ENCODE assay signal across 20 cellular contexts in the genomic region with DNA sequence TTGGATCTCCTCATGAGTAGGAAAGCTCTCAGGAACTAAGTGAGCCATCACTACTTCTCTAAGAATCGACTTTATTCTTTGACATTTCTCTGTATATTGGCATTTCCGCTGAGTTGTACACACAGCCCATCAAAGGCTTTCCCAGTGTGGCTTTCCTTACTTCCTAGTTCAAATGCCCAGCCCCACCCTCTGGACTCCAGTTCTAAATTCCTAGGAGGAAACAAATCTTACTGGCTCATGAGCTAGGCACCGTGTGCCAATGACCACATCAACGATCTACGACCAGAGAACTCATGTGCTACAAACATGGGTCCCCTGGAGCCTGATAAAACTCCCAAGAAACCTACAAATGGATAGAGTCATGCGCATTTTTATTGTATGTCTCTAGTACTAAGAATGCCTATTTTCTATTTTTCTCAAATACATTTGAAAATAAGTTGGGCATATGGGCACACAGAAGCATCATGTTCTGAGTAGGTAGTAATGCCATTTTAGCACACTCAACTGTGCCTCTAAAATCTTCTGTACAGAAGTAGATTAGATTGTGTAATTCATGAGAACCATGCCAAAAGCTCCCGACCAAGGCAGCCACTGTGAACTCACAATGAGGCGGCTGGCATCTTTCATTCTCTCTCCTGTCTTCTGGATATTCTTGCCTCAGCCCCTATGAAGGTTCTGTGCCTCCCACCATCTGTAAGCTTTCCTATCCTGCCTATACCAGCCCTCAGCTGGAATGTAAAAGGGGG. TPM values are rescaled to one million over a fixed set of nuclear protein-coding genes. Genes with fewer than 3 reads are reported as not detected.
DNase-seq lines count a peak whose midpoint lies in the region; ATAC-seq and TF ChIP-seq lines count a peak whose summit lies in the region.
"Had no signal": no experiment of that assay in that cellular context is flagged by ENCODE, and none has a peak within 500 bp of the region (broad histone marks: within the 10 kb centered on the region; RNA-seq: fewer than 3 reads in every experiment).

No MANE protein-coding gene starts in this region.

- intact Hi-C loops in left ventricle myocardium superior (cut with micrococcal nuclease) (no loop called here), posterior cingulate gyrus (cut with DNase I) (no loop called here), aorta (cut with DNase I) (loop anchor here in 1 of 2 donors (10.0 kb wide), 1 partner anchor 209 kb away; no protein-coding TSS in a partner anchor)

- no peaks in the 10 kb centered on the region for H3K36me3 Mint-ChIP-seq in brain
- H3K36me3 Mint-ChIP-seq: activated CD8-positive, alpha-beta memory T cell treated with anti-CD3 and anti-CD28 coated beads, Interleukin-2, amount 10 ng/mL, durations not matched to agents 7 days and 5 days; activated naive CD8-positive, alpha-beta T cell treated with anti-CD3 and anti-CD28 coated beads for 36 hours; CD14-positive monocyte had no signal

- peaks cover 39% of the 10 kb centered on the region for H3K4me1 Mint-ChIP-seq in brain
- H3K4me1 Mint-ChIP-seq: activated CD4-positive, alpha-beta T cell treated with anti-CD3 and anti-CD28 coated beads, Interleukin-2, amount 10 ng/mL, durations not matched to agents 7 days and 5 days; activated CD8-positive, alpha-beta memory T cell treated with anti-CD3 and anti-CD28 coated beads, Interleukin-2, amount 10 ng/mL, durations not matched to agents 7 days and 5 days; activated naive CD8-positive, alpha-beta T cell treated with anti-CD3 and anti-CD28 coated beads for 36 hours; immature natural killer cell; T-helper 17 cell had no signal

- no peak overlapping the region for H3K4me3 ChIP-seq in Karpas-422 (ENCODE audit: low read length)
- H3K4me3 ChIP-seq in aorta (ENCODE audit: low read length in 2 of 2): no peak overlapping the region
- H3K4me3 ChIP-seq: breast epithelium, GM23248, lower lobe of right lung had no signal

- peak overlapping the region in 2 of 5 experiments; percentile 27 to 82 for H3K4me3 Mint-ChIP-seq in brain
- H3K4me3 Mint-ChIP-seq: activated CD4-positive, alpha-beta T cell treated with anti-CD3 and anti-CD28 coated beads, Interleukin-2, amount 10 ng/mL, durations not matched to agents 7 days and 5 days; activated CD8-positive, alpha-beta memory T cell treated with anti-CD3 and anti-CD28 coated beads, Interleukin-2, amount 10 ng/mL, durations not matched to agents 7 days and 5 days; activated naive CD8-positive, alpha-beta T cell treated with anti-CD3 and anti-CD28 coated beads for 36 hours; CD14-positive monocyte; immature natural killer cell; T-helper 17 cell had no signal

- H3K9me3 Mint-ChIP-seq in brain: no peaks in the 10 kb centered on the region
- H3K9me3 Mint-ChIP-seq: activated CD4-positive, alpha-beta T cell treated with anti-CD3 and anti-CD28 coated beads, Interleukin-2, amount 10 ng/mL, durations not matched to agents 7 days and 5 days; activated naive CD8-positive, alpha-beta T cell treated with anti-CD3 and anti-CD28 coated beads for 36 hours; immature natural killer cell had no signal

- WGBS in aorta, 2 donors: 54 to 55% methylated on average over 8 of the region's 8 CpGs

- TF ChIP-seq CTCF in brain (conservative IDR thresholded peaks at IDR 0.05): no peak

- 0 out of 2 replicates have a peak, but pooled peaks cover 6% of the 10 kb centered on the region for H3K9me2 ChIP-seq in Karpas-422 (replicated peaks; ENCODE audit: insufficient read depth, low read length)

- H3K27ac Mint-ChIP-seq in brain: peak overlapping the region in 3 of 5 experiments; percentile 55 to 94 (median 69)
- H3K27ac Mint-ChIP-seq: activated CD4-positive, alpha-beta T cell treated with anti-CD3 and anti-CD28 coated beads, Interleukin-2, amount 10 ng/mL, durations not matched to agents 7 days and 5 days; activated CD8-positive, alpha-beta memory T cell treated with anti-CD3 and anti-CD28 coated beads, Interleukin-2, amount 10 ng/mL, durations not matched to agents 7 days and 5 days; activated naive CD8-positive, alpha-beta T cell treated with anti-CD3 and anti-CD28 coated beads for 36 hours; immature natural killer cell; T-helper 17 cell had no signal

- no peaks in the 10 kb centered on the region for H3K79me2 ChIP-seq in Karpas-422 (ENCODE audit: low read length)

- H3K27me3 Mint-ChIP-seq in brain: no peaks in the 10 kb centered on the region

- H3K4me1 ChIP-seq in Karpas-422 (ENCODE audit: low read length) (no peaks in the 10 kb centered on the region), aorta (ENCODE audit: control insufficient read depth in 1 of 2, insufficient read depth in 2 of 2, low read length in 2 of 2) (no peaks in the 10 kb centered on the region)
- H3K4me1 ChIP-seq: breast epithelium, lower lobe of right lung had no signal

- H3K4me2 ChIP-seq in Karpas-422 (ENCODE audit: low read depth, low read length, poor library complexity, severe bottlenecking): no peak overlapping the region

- no peak overlapping the region for H2AFZ ChIP-seq in Karpas-422 (ENCODE audit: low read length)
- H2AFZ ChIP-seq: GM23248 had no signal

- H3K27me3 ChIP-seq in Karpas-422 (ENCODE audit: low read length) (no peaks in the 10 kb centered on the region), aorta (ENCODE audit: control insufficient read depth in 1 of 2, insufficient read depth in 2 of 2, low read length in 1 of 2) (no peaks in the 10 kb centered on the region)
- H3K27me3 ChIP-seq: breast epithelium had no signal

- no peaks in the 10 kb centered on the region for H4K20me1 ChIP-seq in Karpas-422 (ENCODE audit: insufficient read depth, low read depth, low read length)

- ATAC-seq in left ventricle myocardium superior (peak; percentile 74), aorta (ENCODE audit: low FRiP score) (no peak)
- ATAC-seq: activated CD8-positive, alpha-beta memory T cell treated with anti-CD3 and anti-CD28 coated beads, Interleukin-2, amount 10 ng/mL, durations not matched to agents 7 days and 5 days; lower lobe of right lung; T-helper 17 cell had no signal

- H3K36me3 ChIP-seq in Karpas-422 (ENCODE audit: insufficient read depth, low read length) (no peaks in the 10 kb centered on the region), aorta (ENCODE audit: control insufficient read depth in 1 of 2, insufficient read depth in 2 of 2, low read length in 1 of 2) (no peaks in the 10 kb centered on the region)
- H3K36me3 ChIP-seq: breast epithelium, lower lobe of right lung had no signal

- peak; percentile 23 for DNase-seq in Karpas-422
- no peak for DNase-seq in left ventricle myocardium superior
- peak in 8 of 10 donors; percentile 11 to 85 (median 29) for DNase-seq in posterior cingulate gyrus
- no peak for DNase-seq in stimulated activated CD4-positive, alpha-beta T cell treated with anti-CD3 and anti-CD28 coated beads, Interleukin-2, amount 100 ng/mL, for 24 hours
- DNase-seq in activated gamma-delta T cell (lab: John Stamatoyannopoulos, UW): no peak
- no peak for DNase-seq in activated gamma-delta T cell treated with Interleukin-2 at 50 U/mL for 16 hours
- DNase-seq in aorta: no peak
- DNase-seq: activated CD4-positive, alpha-beta T cell treated with anti-CD3 and anti-CD28 coated beads, Interleukin-2, amount 10 ng/mL, durations not matched to agents 7 days and 5 days; activated CD8-positive, alpha-beta memory T cell treated with anti-CD3 and anti-CD28 coated beads, Interleukin-2, amount 10 ng/mL, durations not matched to agents 7 days and 5 days; activated naive CD8-positive, alpha-beta T cell treated with anti-CD3 and anti-CD28 coated beads for 36 hours; EL; GM23248; immature natural killer cell; Kasumi-1; lower lobe of right lung; NCI-H1105; T-helper 17 cell had no signal

- no peak overlapping the region for H3K9ac ChIP-seq in Karpas-422 (ENCODE audit: low read length)
- H3K9ac ChIP-seq: GM23248 had no signal

- H3K9me3 ChIP-seq in Karpas-422 (ENCODE audit: low read length): no peaks in the 10 kb centered on the region
- H3K9me3 ChIP-seq in aorta (ENCODE audit: control insufficient read depth, low read length): no peaks in the 10 kb centered on the region
- H3K9me3 ChIP-seq: breast epithelium, lower lobe of right lung had no signal

- no peak overlapping the region for H3K27ac ChIP-seq in Karpas-422 (ENCODE audit: low read length)
- no peak overlapping the region for H3K27ac ChIP-seq in aorta (ENCODE audit: low read depth in 1 of 2, low read length in 2 of 2)
- H3K27ac ChIP-seq: breast epithelium, GM23248, lower lobe of right lung had no signal

RNA-seq across cellular contexts. Expression of gene RAP2A, which starts 10.5 kb away (rescaled TPM):
- 29.1 and 47.9 TPM in 2 replicates for total RNA-seq in Karpas-422 (2014; rRNA removed; shearing (Covaris generic); ENCODE audit: low replicate concordance)
- polyA plus RNA-seq in brain (ENCODE audit: insufficient read depth, low read depth, low replicate concordance): 15.3 TPM
- total RNA-seq in left ventricle myocardium superior: 15.5 TPM
- 10 to 100 TPM; 30.8 to 34.5 TPM for total RNA-seq in aorta
- 10 to 100 TPM; 32.3 to 41.7 TPM for polyA plus RNA-seq in aorta

Comparison
In these comparisons a context has a peak if more than half of its experiments do, and no peak if none do; other contexts are left out.
1. DNase-seq: peak in Karpas-422 (single experiment) and posterior cingulate gyrus (8 of 10); none in left ventricle myocardium superior (single experiment), stimulated activated CD4-positive, alpha-beta T cell treated with anti-CD3 and anti-CD28 coated beads, Interleukin-2, amount 100 ng/mL, for 24 hours (0 of 2), activated gamma-delta T cell (single experiment), activated gamma-delta T cell treated with Interleukin-2 at 50 U/mL for 16 hours (single experiment) and aorta (0 of 2).